In the genomic region with DNA sequence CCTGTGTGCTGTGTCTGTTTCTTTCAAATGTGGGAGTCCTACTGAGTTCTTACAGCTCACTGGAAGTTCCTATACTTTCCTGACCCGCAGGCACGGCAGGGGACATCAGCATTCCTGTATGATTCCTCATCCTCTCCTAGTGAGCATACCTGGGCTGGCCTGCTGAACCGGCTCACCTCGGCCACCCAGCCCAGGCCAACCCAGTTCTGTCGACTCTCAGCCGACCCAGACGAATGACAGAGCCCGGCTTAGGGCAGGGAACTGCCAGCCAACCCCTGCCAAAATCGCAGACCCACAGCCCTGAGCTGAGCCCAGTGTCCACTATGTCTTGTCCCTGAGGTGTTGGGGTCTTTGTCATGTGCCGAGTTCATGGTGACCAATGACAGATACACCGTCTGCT, we compare ENCODE assay signal across 22 cellular contexts.
DNase-seq lines count a peak whose midpoint lies in the region; ATAC-seq and TF ChIP-seq lines count a peak whose summit lies in the region.
"Had no signal": no experiment of that assay in that cellular context is flagged by ENCODE, and none has a peak within 500 bp of the region (broad histone marks: within the 10 kb centered on the region; RNA-seq: fewer than 3 reads in every experiment).

No MANE protein-coding gene starts in this region.

- CTCF ChIA-PET in T-cell (lab: Charles Lee) = no interaction called here
- CTCF ChIA-PET in activated CD8-positive, alpha-beta T cell treated with anti-CD3 and anti-CD28 coated beads, Interleukin-2, amount 10 ng/mL, durations not matched to agents 7 days and 5 days (lab: Charles Lee) = no interaction called here

- DNase-seq in ELF-1 (ENCODE audit: low read depth, low spot score) (peak; percentile 90), LoVo (ENCODE audit: low spot score) (peak; percentile 47), epithelial cell of esophagus (ENCODE audit: low read depth) (peak; percentile 39), progenitor cell of endocrine pancreas (ENCODE audit: low spot score, unreplicated experiment) (no peak), activated gamma-delta T cell (lab: John Stamatoyannopoulos, UW) (no peak), T-cell (no peak)
- no peak for DNase-seq in activated CD8-positive, alpha-beta T cell treated with anti-CD3 and anti-CD28 coated beads, Interleukin-2, amount 10 ng/mL, durations not matched to agents 7 days and 5 days
- DNase-seq: activated CD4-positive, CD25-positive, alpha-beta regulatory T cell treated with anti-CD3 and anti-CD28 coated beads, Interleukin-2, amount 50 U/mL, for 72 hours; CD8-positive, alpha-beta T cell; DMS79; foreskin melanocyte; left colon; midbrain; NCI-H1694; NCI-H345; Peyer's patch; SK-N-SH; T-helper 9 cell had no signal

- H3K4me3 ChIP-seq in epithelial cell of esophagus (ENCODE audit: low read length) = no peak overlapping the region
- H3K4me3 ChIP-seq: breast epithelium, Peyer's patch had no signal

- no peak for TF ChIP-seq CTCF in epithelial cell of esophagus (IDR thresholded peaks at IDR 0.05; ENCODE audit: insufficient read depth, low read depth, low read length, missing control alignments)
- TF ChIP-seq CTCF in progenitor cell of endocrine pancreas (IDR thresholded peaks at IDR 0.05; ENCODE audit: unreplicated experiment) = no peak

- ATAC-seq in T-cell (replicated peaks in 1 of 4) = no peak
- no peak for ATAC-seq in activated CD8-positive, alpha-beta T cell treated with anti-CD3 and anti-CD28 coated beads, Interleukin-2, amount 10 ng/mL, durations not matched to agents 7 days and 5 days
- ATAC-seq: CD8-positive, alpha-beta T cell; left colon had no signal

- no peak overlapping the region for H3K4me3 Mint-ChIP-seq in progenitor cell of endocrine pancreas (ENCODE audit: low read depth)
- no peak overlapping the region for H3K4me3 Mint-ChIP-seq in T-cell
- no peak overlapping the region for H3K4me3 Mint-ChIP-seq in activated CD8-positive, alpha-beta T cell treated with anti-CD3 and anti-CD28 coated beads, Interleukin-2, amount 10 ng/mL, durations not matched to agents 7 days and 5 days
- H3K4me3 Mint-ChIP-seq: CD8-positive, alpha-beta T cell; dendritic cell treated with granulocyte-macrophage colony-stimulating factor and Interleukin-4, amounts not matched to agents 40 ng/mL and 50 ng/mL, for 4 days; nephron had no signal

- H3K4me1 Mint-ChIP-seq in progenitor cell of endocrine pancreas (ENCODE audit: low read depth) (peaks cover 1% of the 10 kb centered on the region), T-cell (no peaks in the 10 kb centered on the region)
- no peaks in the 10 kb centered on the region for H3K4me1 Mint-ChIP-seq in activated CD8-positive, alpha-beta T cell treated with anti-CD3 and anti-CD28 coated beads, Interleukin-2, amount 10 ng/mL, durations not matched to agents 7 days and 5 days (ENCODE audit: low read depth)

- no peaks in the 10 kb centered on the region for H3K36me3 Mint-ChIP-seq in progenitor cell of endocrine pancreas (ENCODE audit: insufficient read depth)
- H3K36me3 Mint-ChIP-seq in T-cell = no peaks in the 10 kb centered on the region
- no peaks in the 10 kb centered on the region for H3K36me3 Mint-ChIP-seq in activated CD8-positive, alpha-beta T cell treated with anti-CD3 and anti-CD28 coated beads, Interleukin-2, amount 10 ng/mL, durations not matched to agents 7 days and 5 days (ENCODE audit: low read depth)
- H3K36me3 Mint-ChIP-seq: CD8-positive, alpha-beta T cell had no signal

- H3K27me3 Mint-ChIP-seq in progenitor cell of endocrine pancreas (peaks cover 22% of the 10 kb centered on the region), T-cell (peaks cover 4 to 7% of the 10 kb centered on the region in 2 donors)
- no peaks in the 10 kb centered on the region for H3K27me3 Mint-ChIP-seq in activated CD8-positive, alpha-beta T cell treated with anti-CD3 and anti-CD28 coated beads, Interleukin-2, amount 10 ng/mL, durations not matched to agents 7 days and 5 days (ENCODE audit: low read depth)

- POLR2A ChIA-PET in T-cell (lab: Charles Lee) = no interaction called here
- POLR2A ChIA-PET in activated CD8-positive, alpha-beta T cell treated with anti-CD3 and anti-CD28 coated beads, Interleukin-2, amount 10 ng/mL, durations not matched to agents 7 days and 5 days (lab: Charles Lee) = no interaction called here

- peak overlapping the region; percentile 85 for H3K27ac Mint-ChIP-seq in progenitor cell of endocrine pancreas
- H3K27ac Mint-ChIP-seq in T-cell = no peak overlapping the region
- H3K27ac Mint-ChIP-seq in activated CD8-positive, alpha-beta T cell treated with anti-CD3 and anti-CD28 coated beads, Interleukin-2, amount 10 ng/mL, durations not matched to agents 7 days and 5 days = no peak overlapping the region
- H3K27ac Mint-ChIP-seq: activated T-helper 2 cell treated with anti-CD3 and anti-CD28 coated beads, Interferon-gamma antibody, Interleukin-2, Interleukin-4, amounts not matched to agents 10 μg/mL and 5 μg/mL and 100 μg/mL, durations not matched to agents 14 hours and 24 hours and 36 hours; CD8-positive, alpha-beta T cell; dendritic cell treated with granulocyte-macrophage colony-stimulating factor and Interleukin-4, amounts not matched to agents 40 ng/mL and 50 ng/mL, for 4 days; nephron had no signal

- no peaks in the 10 kb centered on the region for H3K9me3 Mint-ChIP-seq in progenitor cell of endocrine pancreas (ENCODE audit: low read depth)
- H3K9me3 Mint-ChIP-seq in T-cell = no peaks in the 10 kb centered on the region
- H3K9me3 Mint-ChIP-seq in activated CD8-positive, alpha-beta T cell treated with anti-CD3 and anti-CD28 coated beads, Interleukin-2, amount 10 ng/mL, durations not matched to agents 7 days and 5 days (ENCODE audit: insufficient read depth) = no peaks in the 10 kb centered on the region
- H3K9me3 Mint-ChIP-seq: activated T-helper 2 cell treated with anti-CD3 and anti-CD28 coated beads, Interferon-gamma antibody, Interleukin-2, Interleukin-4, amounts not matched to agents 10 μg/mL and 5 μg/mL and 100 μg/mL, durations not matched to agents 14 hours and 24 hours and 36 hours; CD8-positive, alpha-beta T cell; dendritic cell treated with granulocyte-macrophage colony-stimulating factor and Interleukin-4, amounts not matched to agents 40 ng/mL and 50 ng/mL, for 4 days; nephron had no signal

Comparison
In these comparisons a context has a peak if more than half of its experiments do, and no peak if none do; other contexts are left out.
1. DNase-seq: peak in ELF-1 (single experiment), LoVo (single experiment) and epithelial cell of esophagus (single experiment); none in progenitor cell of endocrine pancreas (single experiment), activated gamma-delta T cell (single experiment), T-cell (0 of 34) and activated CD8-positive, alpha-beta T cell treated with anti-CD3 and anti-CD28 coated beads, Interleukin-2, amount 10 ng/mL, durations not matched to agents 7 days and 5 days (single experiment).